8 cellular contexts compared by ENCODE assay signal in genomic region chr1:205632374-205633169, GRCh38. TPM values are rescaled to one million over a fixed set of nuclear protein-coding genes. Genes with fewer than 3 reads are reported as not detected.
DNase-seq lines count a peak whose midpoint lies in the region; ATAC-seq, FAIRE-seq and TF ChIP-seq lines count a peak whose summit lies in the region.

No MANE protein-coding gene starts in this region.

- H3K27me3 ChIP-seq in CD8-positive, alpha-beta T cell (ENCODE audit: insufficient read depth, low read length) = no peaks in the 10 kb centered on the region
- no peaks in the 10 kb centered on the region for H3K27me3 ChIP-seq in endodermal cell (ENCODE audit: control insufficient read depth, insufficient read depth, low read length, poor library complexity, severe bottlenecking)
- peaks cover 5% of the 10 kb centered on the region for H3K27me3 ChIP-seq in osteoblast (ENCODE audit: insufficient read depth, low read length)

- H3K27ac ChIP-seq in CD8-positive, alpha-beta T cell (ENCODE audit: low read depth, low read length) = peak overlapping the region; percentile 75
- H3K27ac ChIP-seq in endodermal cell (ENCODE audit: low read depth, low read length) = peak overlapping the region; percentile 90
- H3K27ac ChIP-seq in osteoblast (ENCODE audit: low read depth, low read length) = peak overlapping the region; percentile 87

- peak overlapping the region; percentile 59 for H3K4me3 ChIP-seq in CD8-positive, alpha-beta T cell (ENCODE audit: low read depth, low read length)
- peak overlapping the region; percentile 85 for H3K4me3 ChIP-seq in endodermal cell (ENCODE audit: low read length)
- peak overlapping the region; percentile 86 for H3K4me3 ChIP-seq in osteoblast (ENCODE audit: insufficient read depth, low read length)

- peak overlapping the region; percentile 98 for H3K27ac Mint-ChIP-seq in CD8-positive, alpha-beta T cell
- peak overlapping the region; percentile 93 for H3K27ac Mint-ChIP-seq in endodermal cell

- no peaks in the 10 kb centered on the region for H3K9me3 Mint-ChIP-seq in CD8-positive, alpha-beta T cell
- no peaks in the 10 kb centered on the region for H3K9me3 Mint-ChIP-seq in endodermal cell

- no peak for DNase-seq in CD8-positive, alpha-beta T cell
- DNase-seq in OCI-M2 (lab: John Stamatoyannopoulos, UW; ENCODE audit: unreplicated experiment) = peak; percentile 7
- DNase-seq in endodermal cell = no peak
- DNase-seq in osteoblast (ENCODE audit: insufficient read length, low spot score, missing footprints) = no peak
- no peak for DNase-seq in islet precursor cell
- DNase-seq in iPS-NIHi7 (ENCODE audit: extremely low spot score) = no peak
- DNase-seq in GM19239 (ENCODE audit: insufficient read length, low spot score) = no peak
- no peak for DNase-seq in urothelium cell line (ENCODE audit: low spot score)

- 27 to 58% methylated on average over 3 to 12 of the region's 12 CpGs for WGBS in endodermal cell (ENCODE audit: insufficient coverage in 1 of 2, insufficient read length in 1 of 2), 2 experiments

- H3K9ac ChIP-seq in endodermal cell (ENCODE audit: extremely low read depth, low read length, poor library complexity, severe bottlenecking) = peak overlapping the region; percentile 76

- TF ChIP-seq CTCF in CD8-positive, alpha-beta T cell (IDR thresholded peaks at IDR 0.05) = no peak
- no peak for TF ChIP-seq CTCF in endodermal cell (conservative IDR thresholded peaks at IDR 0.05)
- TF ChIP-seq CTCF in osteoblast (IDR thresholded peaks at IDR 0.05; ENCODE audit: extremely low read depth, low read depth, low read length) = no peak

- H3K36me3 ChIP-seq in CD8-positive, alpha-beta T cell (ENCODE audit: insufficient read depth, low read length) = no peaks in the 10 kb centered on the region
- H3K36me3 ChIP-seq in endodermal cell (ENCODE audit: control insufficient read depth, insufficient read depth, low read length) (peaks cover 5% of the 10 kb centered on the region), osteoblast (ENCODE audit: insufficient read depth, low read length) (no peaks in the 10 kb centered on the region)

- H3K4me2 ChIP-seq in osteoblast (ENCODE audit: insufficient read depth, low read length) = peak overlapping the region; percentile 95

- no peaks in the 10 kb centered on the region for H4K20me1 ChIP-seq in osteoblast (ENCODE audit: insufficient read depth, low read length)

- H3K36me3 Mint-ChIP-seq in CD8-positive, alpha-beta T cell = peaks cover 20% of the 10 kb centered on the region
- peaks cover 2% of the 10 kb centered on the region for H3K36me3 Mint-ChIP-seq in endodermal cell (ENCODE audit: low read depth)

- H3K9me3 ChIP-seq in CD8-positive, alpha-beta T cell (ENCODE audit: low read length) = no peaks in the 10 kb centered on the region
- H3K9me3 ChIP-seq in endodermal cell (ENCODE audit: control insufficient read depth, low read length) (no peaks in the 10 kb centered on the region), osteoblast (ENCODE audit: low read depth, low read length) (no peaks in the 10 kb centered on the region)

- intact Hi-C loops in CD8-positive, alpha-beta T cell (cut with DNase I, micrococcal nuclease) = loop anchor here (1.0 to 5.0 kb wide), 10 partner anchors 25 to 1690 kb away; partner anchors contain the start of genes CD55 (in 1 of the 2), DSTYK (in 1 of the 2), RAB29 (in 1 of the 2) and SLC41A1 (in 1 of the 2)

- ATAC-seq in CD8-positive, alpha-beta T cell = no peak

- H3K27me3 Mint-ChIP-seq in CD8-positive, alpha-beta T cell (ENCODE audit: low read depth) = no peaks in the 10 kb centered on the region
- H3K27me3 Mint-ChIP-seq in endodermal cell (ENCODE audit: insufficient read depth) = no peaks in the 10 kb centered on the region

- H2AFZ ChIP-seq in osteoblast (ENCODE audit: low read length) = peak overlapping the region; percentile 94

- H3K79me2 ChIP-seq in osteoblast (ENCODE audit: insufficient read depth, low read length) = peaks cover 35% of the 10 kb centered on the region

- peaks cover 34% of the 10 kb centered on the region for H3K4me1 ChIP-seq in CD8-positive, alpha-beta T cell (ENCODE audit: insufficient read depth, low read length)
- H3K4me1 ChIP-seq in endodermal cell (ENCODE audit: control insufficient read depth, insufficient read depth, low read length) = no peaks in the 10 kb centered on the region
- peaks cover 30% of the 10 kb centered on the region for H3K4me1 ChIP-seq in osteoblast (ENCODE audit: insufficient read depth, low read length)

- no peak for FAIRE-seq in GM19239 (lab: Jason Lieb, UNC)
- no peak for FAIRE-seq in urothelium cell line (lab: Jason Lieb, UNC)

- POLR2A ChIA-PET in CD8-positive, alpha-beta T cell (lab: Charles Lee) = interaction anchor here (0.7 to 4.8 kb wide), 24 partner anchors 10 to 510 kb away, joined by 3 to 175 read pairs (median 4); partner anchors contain the start of genes NUCKS1, RAB29 and SLC41A1

- peak overlapping the region; percentile 80 for H3K4me3 Mint-ChIP-seq in CD8-positive, alpha-beta T cell
- H3K4me3 Mint-ChIP-seq in endodermal cell = peak overlapping the region; percentile 85

- CTCF ChIA-PET in CD8-positive, alpha-beta T cell (lab: Charles Lee) = interaction anchor here (0.6 to 7.9 kb wide), 19 partner anchors 9 to 111 kb away, joined by 3 to 218 read pairs (median 4); no protein-coding TSS in a partner anchor

- H3K4me1 Mint-ChIP-seq in CD8-positive, alpha-beta T cell (ENCODE audit: low read depth) = peaks cover 39% of the 10 kb centered on the region
- peaks cover 18% of the 10 kb centered on the region for H3K4me1 Mint-ChIP-seq in endodermal cell

RNA-seq across cellular contexts. Expression of gene ELK4, which starts 0.8 kb away (rescaled TPM):
- total RNA-seq in CD8-positive, alpha-beta T cell = 100 to 1,000 TPM; 142 to 147 TPM
- total RNA-seq in endodermal cell (10 to 100 TPM; 29.6 to 41.6 TPM), osteoblast (27.1 and 30.4 TPM in 2 replicates)
- polyA plus RNA-seq in endodermal cell (2013, experiment 1 of 2) = 10.4 TPM
- polyA plus RNA-seq in endodermal cell (2013, experiment 2 of 2) = 12.1 TPM

RNA-seq across cellular contexts. Expression of gene SLC45A3, which starts 47.7 kb away (rescaled TPM):
- under 1 TPM in 1 of 2 experiments, not detected in 1; 0.16 TPM for total RNA-seq in CD8-positive, alpha-beta T cell
- total RNA-seq in endodermal cell = 10 to 100 TPM in 1 of 2 donors, 1 to 10 TPM in 1; 7.9 to 10.2 TPM
- polyA plus RNA-seq in endodermal cell (2013, experiment 1 of 2) = 22.4 TPM
- polyA plus RNA-seq in endodermal cell (2013, experiment 2 of 2) = 17.5 TPM
- total RNA-seq in osteoblast = 1.1 and 1.5 TPM in 2 replicates
